1 cellular context compared by ENCODE assay signal in genomic region chr11:118194835-118195627, GRCh38.
TF ChIP-seq lines count a peak whose summit lies in the region.

No MANE protein-coding gene starts in this region.

TF ChIP-seq in HepG2, 621 proteins besides CTCF, POLR2A, EP300 and RAD21 (continued from another document and continues in another):
- TF ChIP-seq ZNF142 (CRISPR knock-in tag; IDR thresholded peaks at IDR 0.05), result peak; percentile 91
- peak; percentile 75; the same call in 1 of the 2 replicates for TF ChIP-seq ZSCAN9 (CRISPR knock-in tag; IDR thresholded peaks at IDR 0.05; ENCODE audit: borderline replicate concordance)
- no peak for TF ChIP-seq ZNF383 (CRISPR knock-in tag; IDR thresholded peaks at IDR 0.05; ENCODE audit: borderline replicate concordance)
- TF ChIP-seq SYNCRIP (IDR thresholded peaks at IDR 0.05; ENCODE audit: insufficient read depth, low read depth, low read length), result no peak
- TF ChIP-seq TBX2 (CRISPR knock-in tag; IDR thresholded peaks at IDR 0.05; ENCODE audit: borderline replicate concordance), result peak; percentile 97
- no peak for TF ChIP-seq KMT2B (CRISPR knock-in tag; IDR thresholded peaks at IDR 0.05)
- no peak for TF ChIP-seq IRX3 (CRISPR knock-in tag; IDR thresholded peaks at IDR 0.05; ENCODE audit: borderline replicate concordance, low read depth)
- 0 out of 2 replicates have a peak, but pooled peaks have one; percentile 45 for TF ChIP-seq SMAD1 (CRISPR knock-in tag; IDR thresholded peaks at IDR 0.05; ENCODE audit: borderline replicate concordance, low read depth)
- TF ChIP-seq RFX5 (IDR thresholded peaks at IDR 0.05; ENCODE audit: low read depth, low read length), result peak; percentile 10; the same call in 1 of the 2 replicates
- TF ChIP-seq ZNF446 (CRISPR knock-in tag; IDR thresholded peaks at IDR 0.05), result no peak
- TF ChIP-seq SOX6 (IDR thresholded peaks at IDR 0.05), result no peak
- TF ChIP-seq SOX6 (CRISPR knock-in tag; IDR thresholded peaks at IDR 0.05), result peak; percentile 94
- TF ChIP-seq MIXL1 (CRISPR knock-in tag; IDR thresholded peaks at IDR 0.05), result peak; percentile 83; the same call in 1 of the 2 replicates
- peak; percentile 84 for TF ChIP-seq ZFX (CRISPR knock-in tag; IDR thresholded peaks at IDR 0.05; ENCODE audit: low read depth)
- peak; percentile 65 for TF ChIP-seq RAD51 (IDR thresholded peaks at IDR 0.05; ENCODE audit: borderline replicate concordance)
- TF ChIP-seq ZNF580 (CRISPR knock-in tag; IDR thresholded peaks at IDR 0.05; ENCODE audit: borderline replicate concordance, low read depth), result peak; percentile 46; the same call in 1 of the 2 replicates
- peak; percentile 83 for TF ChIP-seq SOX13 (IDR thresholded peaks at IDR 0.05)
- peak in 1 of 2 experiments; percentile 90; a peak in 2 of 4 replicates for TF ChIP-seq SOX13 (CRISPR knock-in tag; conservative IDR thresholded peaks at IDR 0.05 in 1 of 2, IDR thresholded peaks at IDR 0.05 in 1 of 2)
- TF ChIP-seq, protein P1, sequence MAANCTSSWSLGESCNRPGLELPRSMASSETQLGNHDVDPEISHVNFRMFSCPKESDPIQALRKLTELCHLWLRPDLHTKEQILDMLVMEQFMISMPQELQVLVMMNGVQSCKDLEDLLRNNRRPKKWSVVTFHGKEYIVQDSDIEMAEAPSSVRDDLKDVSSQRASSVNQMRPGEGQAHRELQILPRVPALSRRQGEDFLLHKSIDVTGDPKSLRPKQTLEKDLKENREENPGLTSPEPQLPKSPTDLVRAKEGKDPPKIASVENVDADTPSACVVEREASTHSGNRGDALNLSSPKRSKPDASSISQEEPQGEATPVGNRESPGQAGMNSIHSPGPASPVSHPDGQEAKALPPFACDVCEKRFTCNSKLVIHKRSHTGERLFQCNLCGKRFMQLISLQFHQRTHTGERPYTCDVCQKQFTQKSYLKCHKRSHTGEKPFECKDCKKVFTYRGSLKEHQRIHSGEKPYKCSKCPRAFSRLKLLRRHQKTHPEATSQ (CRISPR knock-in tag; IDR thresholded peaks at IDR 0.05; ENCODE audit: borderline replicate concordance), result peak; percentile 22; the same call in 1 of the 2 replicates
- peak; percentile 51; the same call in 1 of the 2 replicates for TF ChIP-seq NFIC (IDR thresholded peaks at IDR 0.05; ENCODE audit: low read length)
- TF ChIP-seq ZMYM3 (CRISPR knock-in tag; IDR thresholded peaks at IDR 0.05), result peak; percentile 52; the same call in 1 of the 2 replicates
- TF ChIP-seq HNRNPK (IDR thresholded peaks at IDR 0.05; ENCODE audit: low read depth, low read length, poor library complexity, severe bottlenecking), result peak; percentile 15
- TF ChIP-seq GFI1 (CRISPR knock-in tag; IDR thresholded peaks at IDR 0.05; ENCODE audit: borderline replicate concordance), result peak; percentile 89
- no peak for TF ChIP-seq SRSF4 (IDR thresholded peaks at IDR 0.05; ENCODE audit: low read depth, low read length, poor library complexity, severe bottlenecking)
- no peak for TF ChIP-seq TP53 (CRISPR knock-in tag; conservative IDR thresholded peaks at IDR 0.05)
- TF ChIP-seq, protein P2, sequence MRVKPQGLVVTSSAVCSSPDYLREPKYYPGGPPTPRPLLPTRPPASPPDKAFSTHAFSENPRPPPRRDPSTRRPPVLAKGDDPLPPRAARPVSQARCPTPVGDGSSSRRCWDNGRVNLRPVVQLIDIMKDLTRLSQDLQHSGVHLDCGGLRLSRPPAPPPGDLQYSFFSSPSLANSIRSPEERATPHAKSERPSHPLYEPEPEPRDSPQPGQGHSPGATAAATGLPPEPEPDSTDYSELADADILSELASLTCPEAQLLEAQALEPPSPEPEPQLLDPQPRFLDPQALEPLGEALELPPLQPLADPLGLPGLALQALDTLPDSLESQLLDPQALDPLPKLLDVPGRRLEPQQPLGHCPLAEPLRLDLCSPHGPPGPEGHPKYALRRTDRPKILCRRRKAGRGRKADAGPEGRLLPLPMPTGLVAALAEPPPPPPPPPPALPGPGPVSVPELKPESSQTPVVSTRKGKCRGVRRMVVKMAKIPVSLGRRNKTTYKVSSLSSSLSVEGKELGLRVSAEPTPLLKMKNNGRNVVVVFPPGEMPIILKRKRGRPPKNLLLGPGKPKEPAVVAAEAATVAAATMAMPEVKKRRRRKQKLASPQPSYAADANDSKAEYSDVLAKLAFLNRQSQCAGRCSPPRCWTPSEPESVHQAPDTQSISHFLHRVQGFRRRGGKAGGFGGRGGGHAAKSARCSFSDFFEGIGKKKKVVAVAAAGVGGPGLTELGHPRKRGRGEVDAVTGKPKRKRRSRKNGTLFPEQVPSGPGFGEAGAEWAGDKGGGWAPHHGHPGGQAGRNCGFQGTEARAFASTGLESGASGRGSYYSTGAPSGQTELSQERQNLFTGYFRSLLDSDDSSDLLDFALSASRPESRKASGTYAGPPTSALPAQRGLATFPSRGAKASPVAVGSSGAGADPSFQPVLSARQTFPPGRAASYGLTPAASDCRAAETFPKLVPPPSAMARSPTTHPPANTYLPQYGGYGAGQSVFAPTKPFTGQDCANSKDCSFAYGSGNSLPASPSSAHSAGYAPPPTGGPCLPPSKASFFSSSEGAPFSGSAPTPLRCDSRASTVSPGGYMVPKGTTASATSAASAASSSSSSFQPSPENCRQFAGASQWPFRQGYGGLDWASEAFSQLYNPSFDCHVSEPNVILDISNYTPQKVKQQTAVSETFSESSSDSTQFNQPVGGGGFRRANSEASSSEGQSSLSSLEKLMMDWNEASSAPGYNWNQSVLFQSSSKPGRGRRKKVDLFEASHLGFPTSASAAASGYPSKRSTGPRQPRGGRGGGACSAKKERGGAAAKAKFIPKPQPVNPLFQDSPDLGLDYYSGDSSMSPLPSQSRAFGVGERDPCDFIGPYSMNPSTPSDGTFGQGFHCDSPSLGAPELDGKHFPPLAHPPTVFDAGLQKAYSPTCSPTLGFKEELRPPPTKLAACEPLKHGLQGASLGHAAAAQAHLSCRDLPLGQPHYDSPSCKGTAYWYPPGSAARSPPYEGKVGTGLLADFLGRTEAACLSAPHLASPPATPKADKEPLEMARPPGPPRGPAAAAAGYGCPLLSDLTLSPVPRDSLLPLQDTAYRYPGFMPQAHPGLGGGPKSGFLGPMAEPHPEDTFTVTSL (CRISPR knock-in tag; IDR thresholded peaks at IDR 0.05; ENCODE audit: borderline replicate concordance), result peak; percentile 46; the same call in 1 of the 2 replicates
- peak; percentile 77; the same call in 1 of the 2 replicates for TF ChIP-seq ZNF431 (CRISPR knock-in tag; IDR thresholded peaks at IDR 0.05; ENCODE audit: borderline replicate concordance, low read depth)
- TF ChIP-seq PITX1 (CRISPR knock-in tag; IDR thresholded peaks at IDR 0.05), result peak; percentile 78
- TF ChIP-seq, protein P3, sequence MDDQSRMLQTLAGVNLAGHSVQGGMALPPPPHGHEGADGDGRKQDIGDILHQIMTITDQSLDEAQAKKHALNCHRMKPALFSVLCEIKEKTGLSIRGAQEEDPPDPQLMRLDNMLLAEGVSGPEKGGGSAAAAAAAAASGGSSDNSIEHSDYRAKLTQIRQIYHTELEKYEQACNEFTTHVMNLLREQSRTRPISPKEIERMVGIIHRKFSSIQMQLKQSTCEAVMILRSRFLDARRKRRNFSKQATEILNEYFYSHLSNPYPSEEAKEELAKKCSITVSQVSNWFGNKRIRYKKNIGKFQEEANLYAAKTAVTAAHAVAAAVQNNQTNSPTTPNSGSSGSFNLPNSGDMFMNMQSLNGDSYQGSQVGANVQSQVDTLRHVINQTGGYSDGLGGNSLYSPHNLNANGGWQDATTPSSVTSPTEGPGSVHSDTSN (CRISPR knock-in tag; IDR thresholded peaks at IDR 0.05; ENCODE audit: borderline replicate concordance), result no peak
- peak; percentile 96; the same call in 1 of the 2 replicates for TF ChIP-seq STAT6 (CRISPR knock-in tag; IDR thresholded peaks at IDR 0.05; ENCODE audit: borderline replicate concordance)
- 0 out of 2 replicates have a peak, but pooled peaks have one; percentile 3 for TF ChIP-seq MAFF (IDR thresholded peaks at IDR 0.05; ENCODE audit: low read depth, low read length)
- TF ChIP-seq SKI (IDR thresholded peaks at IDR 0.05; ENCODE audit: partially characterized antibody), result peak; percentile 24
- TF ChIP-seq YY1 (IDR thresholded peaks at IDR 0.05; ENCODE audit: insufficient read depth, insufficient replicate concordance, low read depth, low read length), result no peak
- peak; percentile 93 for TF ChIP-seq HDAC2 (CRISPR knock-in tag; IDR thresholded peaks at IDR 0.05)
- TF ChIP-seq ASH2L (IDR thresholded peaks at IDR 0.05; ENCODE audit: insufficient read length, low read depth, low read length), result peak; percentile 73
- peak; percentile 98 for TF ChIP-seq ZNF792 (CRISPR knock-in tag; IDR thresholded peaks at IDR 0.05)
- TF ChIP-seq, protein P4, sequence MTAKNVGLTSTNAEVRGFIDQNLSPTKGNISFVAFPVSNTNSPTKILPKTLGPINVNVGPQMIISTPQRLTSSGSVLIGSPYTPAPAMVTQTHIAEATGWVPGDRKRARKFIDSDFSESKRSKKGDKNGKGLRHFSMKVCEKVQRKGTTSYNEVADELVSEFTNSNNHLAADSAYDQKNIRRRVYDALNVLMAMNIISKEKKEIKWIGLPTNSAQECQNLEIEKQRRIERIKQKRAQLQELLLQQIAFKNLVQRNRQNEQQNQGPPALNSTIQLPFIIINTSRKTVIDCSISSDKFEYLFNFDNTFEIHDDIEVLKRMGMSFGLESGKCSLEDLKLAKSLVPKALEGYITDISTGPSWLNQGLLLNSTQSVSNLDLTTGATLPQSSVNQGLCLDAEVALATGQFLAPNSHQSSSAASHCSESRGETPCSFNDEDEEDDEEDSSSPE (CRISPR knock-in tag; IDR thresholded peaks at IDR 0.05), result peak; percentile 58; the same call in 1 of the 2 replicates
- peak; percentile 72 for TF ChIP-seq HDAC1 (CRISPR knock-in tag; IDR thresholded peaks at IDR 0.05)
- peak in 1 of 2 experiments; percentile 58; a peak in 1 of 4 replicates for TF ChIP-seq KLF16 (CRISPR knock-in tag; IDR thresholded peaks at IDR 0.05)
- TF ChIP-seq ZBTB3 (CRISPR knock-in tag; IDR thresholded peaks at IDR 0.05; ENCODE audit: borderline replicate concordance, low read depth), result no peak
- TF ChIP-seq, protein P5, sequence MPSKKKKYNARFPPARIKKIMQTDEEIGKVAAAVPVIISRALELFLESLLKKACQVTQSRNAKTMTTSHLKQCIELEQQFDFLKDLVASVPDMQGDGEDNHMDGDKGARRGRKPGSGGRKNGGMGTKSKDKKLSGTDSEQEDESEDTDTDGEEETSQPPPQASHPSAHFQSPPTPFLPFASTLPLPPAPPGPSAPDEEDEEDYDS (CRISPR knock-in tag; IDR thresholded peaks at IDR 0.05), result peak; percentile 74
- no peak for TF ChIP-seq LCORL (IDR thresholded peaks at IDR 0.05)
- TF ChIP-seq LCORL (CRISPR knock-in tag; IDR thresholded peaks at IDR 0.05), result peak; percentile 88
- peak; percentile 91 for TF ChIP-seq MED1 (CRISPR knock-in tag; IDR thresholded peaks at IDR 0.05)
- no peak for TF ChIP-seq ZNF24 (IDR thresholded peaks at IDR 0.05)
- TF ChIP-seq PHF21A (CRISPR knock-in tag; IDR thresholded peaks at IDR 0.05), result peak; percentile 97
- 0 out of 2 replicates have a peak, but pooled peaks have one; percentile 71 for TF ChIP-seq ZSCAN30 (CRISPR knock-in tag; IDR thresholded peaks at IDR 0.05)
